8 cellular contexts compared by ENCODE assay signal in the genomic region with DNA sequence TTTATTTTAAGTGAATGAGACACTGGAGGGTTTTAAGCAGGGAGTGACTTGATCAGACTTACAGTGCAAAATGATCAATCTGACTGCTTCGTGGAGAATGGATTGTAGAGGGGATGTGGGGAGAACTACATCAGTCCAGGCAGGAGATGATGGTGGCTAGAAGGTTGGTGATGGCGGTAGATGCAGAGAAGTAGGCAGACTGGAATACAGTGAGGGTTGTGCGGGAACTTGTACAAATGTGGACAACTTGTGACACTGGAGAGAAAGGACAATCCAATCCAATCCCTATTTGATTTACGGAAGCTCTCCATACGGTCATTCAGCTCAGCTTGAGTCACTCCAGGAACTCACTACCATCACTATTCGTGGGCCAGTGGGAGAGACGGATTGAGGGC. TPM values are rescaled to one million over a fixed set of nuclear protein-coding genes. Genes with fewer than 3 reads are reported as not detected.
DNase-seq lines count a peak whose midpoint lies in the region; ATAC-seq and TF ChIP-seq lines count a peak whose summit lies in the region.

No MANE protein-coding gene starts in this region.

- H3K4me1 Mint-ChIP-seq in dendritic cell treated with granulocyte-macrophage colony-stimulating factor and Interleukin-4, amounts not matched to agents 40 ng/mL and 50 ng/mL, for 4 days (ENCODE audit: low read depth): peaks cover 68% of the 10 kb centered on the region
- peaks cover 26 to 42% (median 40%) of the 10 kb centered on the region in 4 donors for H3K4me1 Mint-ChIP-seq in naive thymus-derived CD8-positive, alpha-beta T cell

- peaks cover 55% of the 10 kb centered on the region for H3K36me3 Mint-ChIP-seq in dendritic cell treated with granulocyte-macrophage colony-stimulating factor and Interleukin-4, amounts not matched to agents 40 ng/mL and 50 ng/mL, for 4 days (ENCODE audit: low read depth)
- peaks cover 0 to 32% (median 8%) of the 10 kb centered on the region in 3 donors for H3K36me3 Mint-ChIP-seq in naive thymus-derived CD8-positive, alpha-beta T cell

- intact Hi-C loops in dendritic cell treated with granulocyte-macrophage colony-stimulating factor and Interleukin-4, amounts not matched to agents 40 ng/mL and 50 ng/mL, for 4 days (cut with micrococcal nuclease): loop anchor here (2.0 to 5.0 kb wide), 3 partner anchors 39 to 122 kb away; a partner anchor contains a TSS

- DNase-seq in AG09309 (ENCODE audit: low read depth) (no peak), LNCaP clone FGC (ENCODE audit: low read depth) (no peak), dermis blood vessel endothelial cell (no peak), ACHN (no peak)
- DNase-seq in naive thymus-derived CD8-positive, alpha-beta T cell: no peak

- TF ChIP-seq CTCF in AG09309 (IDR thresholded peaks at IDR 0.05; ENCODE audit: control insufficient read depth, insufficient read depth, low read depth, low read length, missing control alignments): no peak
- TF ChIP-seq CTCF in LNCaP clone FGC (IDR thresholded peaks at IDR 0.05; ENCODE audit: control insufficient read depth, extremely low read depth, insufficient read depth): no peak

- H3K27ac Mint-ChIP-seq in dendritic cell treated with granulocyte-macrophage colony-stimulating factor and Interleukin-4, amounts not matched to agents 40 ng/mL and 50 ng/mL, for 4 days: peak overlapping the region; percentile 96
- peak overlapping the region; percentile 84 to 96 (median 92) for H3K27ac Mint-ChIP-seq in naive thymus-derived CD8-positive, alpha-beta T cell

- ATAC-seq in naive thymus-derived CD8-positive, alpha-beta T cell: no peak
- ATAC-seq in GM18868 (IDR thresholded peaks at IDR 0.05; ENCODE audit: unreplicated experiment) (no peak), GM21786 (IDR thresholded peaks at IDR 0.05; ENCODE audit: unreplicated experiment) (no peak)

- H3K4me3 ChIP-seq in AG09309 (ENCODE audit: control insufficient read depth, low read depth, low read length) (peak overlapping the region; percentile 93), LNCaP clone FGC (ENCODE audit: low read depth, low read length) (peak overlapping the region; percentile 64)

- no peaks in the 10 kb centered on the region for H3K9me3 Mint-ChIP-seq in dendritic cell treated with granulocyte-macrophage colony-stimulating factor and Interleukin-4, amounts not matched to agents 40 ng/mL and 50 ng/mL, for 4 days
- no peaks in the 10 kb centered on the region for H3K9me3 Mint-ChIP-seq in naive thymus-derived CD8-positive, alpha-beta T cell

- in situ Hi-C loops in ACHN (cut with HindIII; ENCODE audit: low pct_ligation_motif_present, low pct_unique_long_range_greater_than_20kb, low sequenced_read_pairs): loop anchor here (25.0 kb wide), 1 partner anchor 163 kb away; no protein-coding TSS in a partner anchor

- POLR2A ChIA-PET in naive thymus-derived CD8-positive, alpha-beta T cell (lab: Charles Lee): interaction anchor here (0.6 to 1.8 kb wide), 8 partner anchors 8 to 450 kb away, joined by 3 to 11 read pairs (median 6); a partner anchor contains a TSS

- no peaks in the 10 kb centered on the region for H3K27me3 Mint-ChIP-seq in dendritic cell treated with granulocyte-macrophage colony-stimulating factor and Interleukin-4, amounts not matched to agents 40 ng/mL and 50 ng/mL, for 4 days
- H3K27me3 Mint-ChIP-seq in naive thymus-derived CD8-positive, alpha-beta T cell: no peaks in the 10 kb centered on the region

- peak overlapping the region; percentile 93 for H3K4me3 Mint-ChIP-seq in dendritic cell treated with granulocyte-macrophage colony-stimulating factor and Interleukin-4, amounts not matched to agents 40 ng/mL and 50 ng/mL, for 4 days
- peak overlapping the region; percentile 75 to 98 (median 90) for H3K4me3 Mint-ChIP-seq in naive thymus-derived CD8-positive, alpha-beta T cell

RNA-seq across cellular contexts. Expression of a gene that starts 0.6 kb away (rescaled TPM):
- 1 to 10 TPM; 6.0 to 6.3 TPM for total RNA-seq in naive thymus-derived CD8-positive, alpha-beta T cell
- polyA plus RNA-seq in naive thymus-derived CD8-positive, alpha-beta T cell: 1 to 10 TPM; 2.7 to 4.5 (median 3.6) TPM
- 5.3 and 6.0 TPM in 2 replicates for total RNA-seq in dermis blood vessel endothelial cell

RNA-seq across cellular contexts. Expression of a gene that starts 0.7 kb away (rescaled TPM):
- total RNA-seq in naive thymus-derived CD8-positive, alpha-beta T cell: 10 to 100 TPM; 33.8 to 36.5 TPM
- 10 to 100 TPM in 1 of 3 donors, 1 to 10 TPM in 2; 4.6 to 13.1 (median 6.1) TPM for polyA plus RNA-seq in naive thymus-derived CD8-positive, alpha-beta T cell
- 33.2 and 45.9 TPM in 2 replicates for total RNA-seq in dermis blood vessel endothelial cell

RNA-seq across cellular contexts. Expression of a gene that starts 39.3 kb away (rescaled TPM):
- total RNA-seq in naive thymus-derived CD8-positive, alpha-beta T cell: 10 to 100 TPM; 14.7 to 16.9 TPM
- 1 to 10 TPM; 2.5 to 3.0 (median 2.6) TPM for polyA plus RNA-seq in naive thymus-derived CD8-positive, alpha-beta T cell
- total RNA-seq in dermis blood vessel endothelial cell: 22.0 and 25.3 TPM in 2 replicates

RNA-seq across cellular contexts. Expression of a gene that starts 55.3 kb away (rescaled TPM):
- not detected for total RNA-seq in naive thymus-derived CD8-positive, alpha-beta T cell
- not detected for polyA plus RNA-seq in naive thymus-derived CD8-positive, alpha-beta T cell
- total RNA-seq in dermis blood vessel endothelial cell: 0.05 TPM in 1 of 2 replicates, not detected in the other
